11 cellular contexts compared by ENCODE assay signal in the genomic region with DNA sequence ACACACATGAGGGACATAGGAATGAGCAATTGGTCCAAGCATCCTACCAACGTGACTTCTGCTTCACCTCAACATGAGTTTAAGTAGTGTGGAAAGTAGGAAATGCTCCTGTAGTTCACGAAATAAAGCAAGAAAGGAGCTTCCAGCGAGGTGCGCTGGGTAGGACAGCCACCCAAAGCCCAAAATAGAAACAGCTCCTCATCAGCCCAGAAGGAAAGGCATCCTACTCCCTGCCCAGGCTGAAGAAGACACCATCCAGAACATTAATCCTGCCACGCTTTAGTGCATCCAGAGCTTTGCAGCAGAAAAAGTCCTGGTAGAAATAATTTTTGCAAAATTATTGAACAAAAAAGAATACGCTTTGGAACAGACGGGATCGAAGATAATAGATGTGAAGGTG. TPM values are rescaled to one million over a fixed set of nuclear protein-coding genes. Genes with fewer than 3 reads are reported as not detected.
"Had no signal": no experiment of that assay in that cellular context is flagged by ENCODE, and none has a peak within 500 bp of the region (broad histone marks: within the 10 kb centered on the region; RNA-seq: fewer than 3 reads in every experiment).

No MANE protein-coding gene starts in this region.

- H3K27ac Mint-ChIP-seq: HFFc6, IgD-negative memory B cell had no signal

- H3K9me3 ChIP-seq: HAP-1 had no signal

- H3K9me3 Mint-ChIP-seq: HFFc6 had no signal

- DNase-seq: GOT3, H7, HFFc6, KBM-7 had no signal

- H3K4me3 Mint-ChIP-seq: HFFc6, IgD-negative memory B cell had no signal

- H3K36me3 Mint-ChIP-seq: IgD-negative memory B cell had no signal

- H3K4me1 ChIP-seq: HAP-1 had no signal

- H3K36me3 ChIP-seq: HAP-1 had no signal

- ATAC-seq: HCT116 had no signal

- H3K4me3 ChIP-seq: HAP-1 had no signal

- H3K27ac ChIP-seq: HL-60 had no signal

- H3K4me1 Mint-ChIP-seq: IgD-negative memory B cell had no signal

- H3K27me3 Mint-ChIP-seq: IgD-negative memory B cell had no signal

RNA-seq across cellular contexts. Expression of a gene that starts 25.9 kb away (rescaled TPM):
- total RNA-seq: H4, H7, HepG2, HFFc6, HT1080 had no signal
- polyA plus RNA-seq: HepG2, IgD-negative memory B cell had no signal

RNA-seq across cellular contexts. Expression of a gene that starts 55.1 kb away (rescaled TPM):
- total RNA-seq: HepG2 had no signal
- polyA plus RNA-seq: HepG2 had no signal
